In genomic region chr20:13638496-13639477, GRCh38 we compare ENCODE assay signal across 8 cellular contexts.
DNase-seq lines count a peak whose midpoint lies in the region; ATAC-seq, FAIRE-seq and TF ChIP-seq lines count a peak whose summit lies in the region.

A gene with protein sequence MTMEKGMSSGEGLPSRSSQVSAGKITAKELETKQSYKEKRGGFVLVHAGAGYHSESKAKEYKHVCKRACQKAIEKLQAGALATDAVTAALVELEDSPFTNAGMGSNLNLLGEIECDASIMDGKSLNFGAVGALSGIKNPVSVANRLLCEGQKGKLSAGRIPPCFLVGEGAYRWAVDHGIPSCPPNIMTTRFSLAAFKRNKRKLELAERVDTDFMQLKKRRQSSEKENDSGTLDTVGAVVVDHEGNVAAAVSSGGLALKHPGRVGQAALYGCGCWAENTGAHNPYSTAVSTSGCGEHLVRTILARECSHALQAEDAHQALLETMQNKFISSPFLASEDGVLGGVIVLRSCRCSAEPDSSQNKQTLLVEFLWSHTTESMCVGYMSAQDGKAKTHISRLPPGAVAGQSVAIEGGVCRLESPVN (minus strand): TSS chr20:13638932. CDS start chr20:13630078, 8,854 bp downstream.

- peak; percentile 97 for FAIRE-seq in islet of Langerhans (lab: Jason Lieb, UNC)

- in situ Hi-C loops in GM18951 (cut with MboI; ENCODE audit: low sequenced_read_pairs, unreplicated experiment), result no loop called here

- DNase-seq in AG08396 (ENCODE audit: low spot score), result peak; percentile 95
- DNase-seq in NCI-H345 (lab: John Stamatoyannopoulos, UW), result peak; percentile 100
- peak; percentile 92 for DNase-seq in activated CD4-positive, CD25-positive, alpha-beta regulatory T cell treated with anti-CD3 and anti-CD28 coated beads, Interleukin-2, amount 50 U/mL, for 16 hours (ENCODE audit: low read depth, low spot score)
- peak; percentile 96 for DNase-seq in cerebellar cortex (ENCODE audit: low spot score)
- DNase-seq in stimulated activated CD4-positive, alpha-beta T cell treated with anti-CD3 and anti-CD28 coated beads, Interleukin-12 subunit alpha, Interleukin-12 subunit beta, amount 100 ng/mL, for 48 hours (ENCODE audit: low read depth in 2 of 3, low spot score in 1 of 3), result peak; percentile 91 to 95 (median 93)

- ATAC-seq in HG03196 (IDR thresholded peaks at IDR 0.05; ENCODE audit: unreplicated experiment), result peak; percentile 100

- TF ChIP-seq POLR2A in GM18951 (IDR thresholded peaks at IDR 0.05; ENCODE audit: extremely low read depth, insufficient read depth, insufficient read length), result peak; percentile 73

Comparison
In these comparisons a context has a peak if more than half of its experiments do, and no peak if none do; other contexts are left out.
1. Peak in every context shown above with its lines: DNase-seq and ATAC-seq.